ENCODE assay signal across 23 cellular contexts in the genomic region with DNA sequence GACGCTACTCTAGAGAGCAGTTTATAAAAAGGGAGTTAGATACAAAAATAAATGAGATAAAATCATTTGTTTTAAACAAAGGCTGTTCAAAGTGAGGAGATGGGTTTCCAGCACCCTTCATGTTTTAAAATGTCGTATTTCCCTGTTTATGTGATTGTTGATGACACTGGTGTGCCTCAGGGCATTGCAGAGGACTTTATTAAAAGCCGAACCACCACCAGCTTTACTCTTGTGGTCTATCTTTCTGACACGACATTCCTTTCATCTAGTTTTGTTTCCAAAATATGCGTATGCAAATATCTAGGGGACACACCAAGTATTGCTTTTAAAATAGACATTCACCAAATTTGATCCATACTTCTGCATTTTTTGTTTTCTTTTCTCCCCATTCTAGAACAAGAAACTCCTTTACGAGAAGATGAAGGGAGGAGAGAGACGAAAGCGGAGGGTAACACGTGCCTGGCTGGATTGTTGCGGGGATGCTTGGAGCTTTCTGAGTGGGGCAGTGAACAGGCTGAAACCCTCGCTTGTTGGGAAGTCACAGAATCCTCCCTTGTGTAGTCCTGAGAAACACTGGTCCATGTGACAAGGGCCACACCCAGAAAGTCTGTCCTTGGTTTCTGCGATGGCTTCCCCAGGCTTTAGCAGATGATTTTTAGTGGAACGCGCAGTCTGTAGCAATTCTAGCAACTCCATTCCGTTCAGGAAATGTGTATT. TPM values are rescaled to one million over a fixed set of nuclear protein-coding genes. Genes with fewer than 3 reads are reported as not detected.
"Had no signal": no experiment of that assay in that cellular context is flagged by ENCODE, and none has a peak within 500 bp of the region (broad histone marks: within the 10 kb centered on the region; RNA-seq: fewer than 3 reads in every experiment).

No MANE protein-coding gene starts in this region.

- H3K4me3 ChIP-seq: ascending aorta, lung, suprapubic skin, vagina had no signal

- H3K27ac Mint-ChIP-seq: activated B cell treated with CpG ODN at 0.5 μM for 24 hours; activated CD8-positive, alpha-beta T cell treated with anti-CD3 and anti-CD28 coated beads, Interleukin-2, amount 10 ng/mL, durations not matched to agents 7 days and 5 days; activated naive CD4-positive, alpha-beta T cell treated with anti-CD3 and anti-CD28 coated beads, Interleukin-2, amount 10 ng/mL, durations not matched to agents 7 days and 5 days; nephron; stimulated activated naive CD8-positive, alpha-beta T cell treated with anti-CD3 and anti-CD28 coated beads, Interleukin-15, Interleukin-2, amounts not matched to agents 100 ng/mL and 50 ng/mL, for 24 hours had no signal

- H3K27ac ChIP-seq: ascending aorta, suprapubic skin, vagina had no signal

- H3K4me1 Mint-ChIP-seq: activated B cell treated with CpG ODN at 0.5 μM for 24 hours; activated naive CD4-positive, alpha-beta T cell treated with anti-CD3 and anti-CD28 coated beads, Interleukin-2, amount 10 ng/mL, durations not matched to agents 7 days and 5 days; nephron had no signal

- H3K9me3 ChIP-seq: ascending aorta, suprapubic skin, vagina had no signal

- H3K36me3 ChIP-seq: ascending aorta, suprapubic skin, vagina had no signal

- H3K36me3 Mint-ChIP-seq: activated naive CD4-positive, alpha-beta T cell treated with anti-CD3 and anti-CD28 coated beads, Interleukin-2, amount 10 ng/mL, durations not matched to agents 7 days and 5 days had no signal

- ATAC-seq: activated CD8-positive, alpha-beta T cell treated with anti-CD3 and anti-CD28 coated beads, Interleukin-2, amount 10 ng/mL, durations not matched to agents 7 days and 5 days; esophagus mucosa; left lobe of liver had no signal

- H3K27me3 ChIP-seq: ascending aorta, suprapubic skin, vagina had no signal

- H3K27me3 Mint-ChIP-seq: activated B cell treated with CpG ODN at 0.5 μM for 24 hours; stimulated activated naive CD8-positive, alpha-beta T cell treated with anti-CD3 and anti-CD28 coated beads, Interleukin-15, Interleukin-2, amounts not matched to agents 100 ng/mL and 50 ng/mL, for 24 hours had no signal

- H3K4me1 ChIP-seq: ascending aorta, suprapubic skin, vagina had no signal

- H3K9me3 Mint-ChIP-seq: activated B cell treated with CpG ODN at 0.5 μM for 24 hours; activated naive CD4-positive, alpha-beta T cell treated with anti-CD3 and anti-CD28 coated beads, Interleukin-2, amount 10 ng/mL, durations not matched to agents 7 days and 5 days; nephron; stimulated activated naive CD8-positive, alpha-beta T cell treated with anti-CD3 and anti-CD28 coated beads, Interleukin-15, Interleukin-2, amounts not matched to agents 100 ng/mL and 50 ng/mL, for 24 hours had no signal

- H3K4me3 Mint-ChIP-seq: activated B cell treated with CpG ODN at 0.5 μM for 24 hours; activated CD8-positive, alpha-beta T cell treated with anti-CD3 and anti-CD28 coated beads, Interleukin-2, amount 10 ng/mL, durations not matched to agents 7 days and 5 days; activated naive CD4-positive, alpha-beta T cell treated with anti-CD3 and anti-CD28 coated beads, Interleukin-2, amount 10 ng/mL, durations not matched to agents 7 days and 5 days; nephron; stimulated activated naive CD8-positive, alpha-beta T cell treated with anti-CD3 and anti-CD28 coated beads, Interleukin-15, Interleukin-2, amounts not matched to agents 100 ng/mL and 50 ng/mL, for 24 hours had no signal

- FAIRE-seq: kidney had no signal

- DNase-seq: activated B cell treated with CpG ODN at 0.5 μM for 24 hours; activated CD4-positive, alpha-beta T cell treated with anti-CD3 and anti-CD28 coated beads for 48 hours; activated CD8-positive, alpha-beta T cell treated with anti-CD3 and anti-CD28 coated beads, Interleukin-2, amount 10 ng/mL, durations not matched to agents 7 days and 5 days; activated effector memory CD4-positive, alpha-beta T cell treated with Interleukin-2 at 50 U/mL for 16 hours; activated naive CD4-positive, alpha-beta T cell treated with anti-CD3 and anti-CD28 coated beads, Interleukin-2, amount 10 ng/mL, durations not matched to agents 7 days and 5 days; activated T-cell treated with anti-CD3 and anti-CD28 coated beads, Interleukin-2, amount 50 U/mL, for 48 hours; cortex of kidney; effector CD4-positive, alpha-beta T cell; glutamatergic neuron; kidney; midbrain; occipital lobe; T-helper 1 cell; T-helper 9 cell; trophoblast cell had no signal

RNA-seq across cellular contexts. Expression of a gene that starts 26.3 kb away (rescaled TPM):
- total RNA-seq: activated B cell treated with CpG ODN at 0.5 μM for 24 hours; activated CD8-positive, alpha-beta T cell treated with anti-CD3 and anti-CD28 coated beads, Interleukin-2, amount 10 ng/mL, durations not matched to agents 7 days and 5 days; ascending aorta had no signal

RNA-seq across cellular contexts. Expression of a gene that starts 50.0 kb away (rescaled TPM):
- total RNA-seq: ascending aorta, suprapubic skin had no signal
